1 cellular context compared by ENCODE assay signal in genomic region chr3:124174463-124174862, GRCh38.
A peak's percentile ranks its signal among the peaks of the same experiment; 100 is the strongest.
TF ChIP-seq lines count a peak whose summit lies in the region.

No MANE protein-coding gene starts in this region.

TF ChIP-seq in HEK293, 187 proteins besides CTCF, POLR2A, EP300 and RAD21 (continued from another document):
- TF ChIP-seq, protein P1, sequence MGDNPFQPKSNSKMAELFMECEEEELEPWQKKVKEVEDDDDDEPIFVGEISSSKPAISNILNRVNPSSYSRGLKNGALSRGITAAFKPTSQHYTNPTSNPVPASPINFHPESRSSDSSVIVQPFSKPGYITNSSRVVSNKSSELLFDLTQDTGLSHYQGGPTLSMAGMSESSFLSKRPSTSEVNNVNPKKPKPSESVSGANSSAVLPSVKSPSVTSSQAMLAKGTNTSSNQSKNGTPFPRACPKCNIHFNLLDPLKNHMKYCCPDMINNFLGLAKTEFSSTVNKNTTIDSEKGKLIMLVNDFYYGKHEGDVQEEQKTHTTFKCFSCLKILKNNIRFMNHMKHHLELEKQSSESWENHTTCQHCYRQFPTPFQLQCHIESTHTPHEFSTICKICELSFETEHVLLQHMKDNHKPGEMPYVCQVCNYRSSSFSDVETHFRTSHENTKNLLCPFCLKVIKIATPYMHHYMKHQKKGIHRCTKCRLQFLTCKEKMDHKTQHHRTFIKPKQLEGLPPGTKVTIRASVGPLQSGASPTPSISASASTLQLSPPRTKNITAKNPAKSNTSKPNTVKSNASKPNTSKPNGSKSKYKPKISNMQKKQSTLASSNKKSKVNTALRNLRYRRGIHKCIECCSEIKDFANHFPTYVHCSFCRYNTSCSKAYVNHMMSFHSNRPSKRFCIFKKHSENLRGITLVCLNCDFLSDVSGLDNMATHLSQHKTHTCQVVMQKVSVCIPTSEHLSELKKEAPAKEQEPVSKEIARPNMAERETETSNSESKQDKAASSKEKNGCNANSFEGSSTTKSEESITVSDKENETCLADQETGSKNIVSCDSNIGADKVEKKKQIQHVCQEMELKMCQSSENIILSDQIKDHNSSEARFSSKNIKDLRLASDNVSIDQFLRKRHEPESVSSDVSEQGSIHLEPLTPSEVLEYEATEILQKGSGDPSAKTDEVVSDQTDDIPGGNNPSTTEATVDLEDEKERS (tag by site-specific recombination; IDR thresholded peaks at IDR 0.05): no peak
- TF ChIP-seq ZNF398 (tag by site-specific recombination; IDR thresholded peaks at IDR 0.05): 0 out of 2 replicates have a peak, but pooled peaks have one; percentile 21
- no peak for TF ChIP-seq MEIS1 (CRISPR knock-in tag; IDR thresholded peaks at IDR 0.05; ENCODE audit: borderline replicate concordance)
- TF ChIP-seq ZNF544 (tag by site-specific recombination; IDR thresholded peaks at IDR 0.05): peak; percentile 86
- no peak for TF ChIP-seq OSR2 (tag by site-specific recombination; IDR thresholded peaks at IDR 0.05)
- TF ChIP-seq ZNF561 (tag by site-specific recombination; IDR thresholded peaks at IDR 0.05; ENCODE audit: borderline replicate concordance): no peak
- no peak for TF ChIP-seq RBAK (tag by site-specific recombination; IDR thresholded peaks at IDR 0.05)
- no peak for TF ChIP-seq ZEB2 (tag by site-specific recombination; IDR thresholded peaks at IDR 0.05)
- TF ChIP-seq, protein P2, sequence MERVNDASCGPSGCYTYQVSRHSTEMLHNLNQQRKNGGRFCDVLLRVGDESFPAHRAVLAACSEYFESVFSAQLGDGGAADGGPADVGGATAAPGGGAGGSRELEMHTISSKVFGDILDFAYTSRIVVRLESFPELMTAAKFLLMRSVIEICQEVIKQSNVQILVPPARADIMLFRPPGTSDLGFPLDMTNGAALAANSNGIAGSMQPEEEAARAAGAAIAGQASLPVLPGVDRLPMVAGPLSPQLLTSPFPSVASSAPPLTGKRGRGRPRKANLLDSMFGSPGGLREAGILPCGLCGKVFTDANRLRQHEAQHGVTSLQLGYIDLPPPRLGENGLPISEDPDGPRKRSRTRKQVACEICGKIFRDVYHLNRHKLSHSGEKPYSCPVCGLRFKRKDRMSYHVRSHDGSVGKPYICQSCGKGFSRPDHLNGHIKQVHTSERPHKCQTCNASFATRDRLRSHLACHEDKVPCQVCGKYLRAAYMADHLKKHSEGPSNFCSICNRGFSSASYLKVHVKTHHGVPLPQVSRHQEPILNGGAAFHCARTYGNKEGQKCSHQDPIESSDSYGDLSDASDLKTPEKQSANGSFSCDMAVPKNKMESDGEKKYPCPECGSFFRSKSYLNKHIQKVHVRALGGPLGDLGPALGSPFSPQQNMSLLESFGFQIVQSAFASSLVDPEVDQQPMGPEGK (tag by site-specific recombination; IDR thresholded peaks at IDR 0.05): peak; percentile 39; the same call in 1 of the 2 replicates
- no peak for TF ChIP-seq ZNF629 (tag by site-specific recombination; IDR thresholded peaks at IDR 0.05)
- 0 out of 2 replicates have a peak, but pooled peaks have one; percentile 14 for TF ChIP-seq ZBTB8A (tag by site-specific recombination; IDR thresholded peaks at IDR 0.05)
- no peak for TF ChIP-seq ZNF623 (tag by site-specific recombination; IDR thresholded peaks at IDR 0.05)
- no peak for TF ChIP-seq ZSCAN23 (tag by site-specific recombination; IDR thresholded peaks at IDR 0.05)
- TF ChIP-seq ZFP69B (tag by site-specific recombination; IDR thresholded peaks at IDR 0.05): no peak
- no peak for TF ChIP-seq WT1 (tag by site-specific recombination; IDR thresholded peaks at IDR 0.05)
- no peak for TF ChIP-seq ZNF423 (tag by site-specific recombination; IDR thresholded peaks at IDR 0.05)
- TF ChIP-seq ZNF121 (tag by site-specific recombination; IDR thresholded peaks at IDR 0.05): no peak
- TF ChIP-seq ZNF239 (tag by site-specific recombination; IDR thresholded peaks at IDR 0.05): no peak
- no peak for TF ChIP-seq KLF8 (tag by site-specific recombination; IDR thresholded peaks at IDR 0.05)
- no peak for TF ChIP-seq ZSCAN30 (tag by site-specific recombination; IDR thresholded peaks at IDR 0.05)
- TF ChIP-seq ZBTB20 (tag by site-specific recombination; IDR thresholded peaks at IDR 0.05): no peak
- no peak for TF ChIP-seq KLF10 (tag by site-specific recombination; IDR thresholded peaks at IDR 0.05)
- no peak for TF ChIP-seq ZNF645 (tag by site-specific recombination; IDR thresholded peaks at IDR 0.05)
- TF ChIP-seq PRDM4 (tag by site-specific recombination; IDR thresholded peaks at IDR 0.05): 0 out of 2 replicates have a peak, but pooled peaks have one; percentile 41
- TF ChIP-seq ZNF639 (tag by site-specific recombination; IDR thresholded peaks at IDR 0.05): no peak
- no peak for TF ChIP-seq ZNF16 (tag by site-specific recombination; IDR thresholded peaks at IDR 0.05; ENCODE audit: low read depth)
- TF ChIP-seq, protein P3, sequence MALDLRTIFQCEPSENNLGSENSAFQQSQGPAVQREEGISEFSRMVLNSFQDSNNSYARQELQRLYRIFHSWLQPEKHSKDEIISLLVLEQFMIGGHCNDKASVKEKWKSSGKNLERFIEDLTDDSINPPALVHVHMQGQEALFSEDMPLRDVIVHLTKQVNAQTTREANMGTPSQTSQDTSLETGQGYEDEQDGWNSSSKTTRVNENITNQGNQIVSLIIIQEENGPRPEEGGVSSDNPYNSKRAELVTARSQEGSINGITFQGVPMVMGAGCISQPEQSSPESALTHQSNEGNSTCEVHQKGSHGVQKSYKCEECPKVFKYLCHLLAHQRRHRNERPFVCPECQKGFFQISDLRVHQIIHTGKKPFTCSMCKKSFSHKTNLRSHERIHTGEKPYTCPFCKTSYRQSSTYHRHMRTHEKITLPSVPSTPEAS (tag by site-specific recombination; IDR thresholded peaks at IDR 0.05): no peak
- no peak for TF ChIP-seq ZNF391 (tag by site-specific recombination; IDR thresholded peaks at IDR 0.05; ENCODE audit: borderline replicate concordance, low read depth)
- no peak for TF ChIP-seq ZNF548 (tag by site-specific recombination; IDR thresholded peaks at IDR 0.05)
- TF ChIP-seq ZNF600 (tag by site-specific recombination; IDR thresholded peaks at IDR 0.05): no peak
- no peak for TF ChIP-seq ZNF146 (tag by site-specific recombination; IDR thresholded peaks at IDR 0.05)
- no peak for TF ChIP-seq REPIN1 (tag by site-specific recombination; IDR thresholded peaks at IDR 0.05; ENCODE audit: low read depth)
- no peak for TF ChIP-seq ZNF350 (tag by site-specific recombination; IDR thresholded peaks at IDR 0.05)
- TF ChIP-seq, protein P4, sequence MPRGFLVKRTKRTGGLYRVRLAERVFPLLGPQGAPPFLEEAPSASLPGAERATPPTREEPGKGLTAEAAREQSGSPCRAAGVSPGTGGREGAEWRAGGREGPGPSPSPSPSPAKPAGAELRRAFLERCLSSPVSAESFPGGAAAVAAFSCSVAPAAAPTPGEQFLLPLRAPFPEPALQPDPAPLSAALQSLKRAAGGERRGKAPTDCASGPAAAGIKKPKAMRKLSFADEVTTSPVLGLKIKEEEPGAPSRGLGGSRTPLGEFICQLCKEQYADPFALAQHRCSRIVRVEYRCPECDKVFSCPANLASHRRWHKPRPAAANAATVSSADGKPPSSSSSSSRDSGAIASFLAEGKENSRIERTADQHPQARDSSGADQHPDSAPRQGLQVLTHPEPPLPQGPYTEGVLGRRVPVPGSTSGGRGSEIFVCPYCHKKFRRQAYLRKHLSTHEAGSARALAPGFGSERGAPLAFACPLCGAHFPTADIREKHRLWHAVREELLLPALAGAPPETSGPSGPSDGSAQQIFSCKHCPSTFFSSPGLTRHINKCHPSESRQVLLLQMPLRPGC (tag by site-specific recombination; IDR thresholded peaks at IDR 0.05): no peak
- TF ChIP-seq ZNF664 (tag by site-specific recombination; IDR thresholded peaks at IDR 0.05): no peak
- TF ChIP-seq ZIC2 (tag by site-specific recombination; IDR thresholded peaks at IDR 0.05): peak; percentile 65
- no peak for TF ChIP-seq KLF17 (tag by site-specific recombination; IDR thresholded peaks at IDR 0.05)
